In genomic region chr14:101934751-101935150, GRCh38 we compare ENCODE assay signal across 36 cellular contexts.
"Had no signal": no experiment of that assay in that cellular context is flagged by ENCODE, and none has a peak within 500 bp of the region (broad histone marks: within the 10 kb centered on the region; RNA-seq: fewer than 3 reads in every experiment).

No MANE protein-coding gene starts in this region.

- H3K27ac Mint-ChIP-seq: activated B cell treated with CpG ODN at 0.5 μM for 24 hours; activated CD4-positive, alpha-beta memory T cell treated with anti-CD3 and anti-CD28 coated beads for 36 hours; activated naive CD8-positive, alpha-beta T cell treated with anti-CD3 and anti-CD28 coated beads for 36 hours; activated T-helper 17 cell treated with anti-CD3 and anti-CD28 coated beads, Interleukin-2, amount 50 U/mL, for 72 hours; brain had no signal

- H3K9ac ChIP-seq: KMS-11 had no signal

- H3K4me3 Mint-ChIP-seq: activated B cell treated with CpG ODN at 0.5 μM for 24 hours; activated CD4-positive, alpha-beta memory T cell treated with anti-CD3 and anti-CD28 coated beads for 36 hours; activated naive CD8-positive, alpha-beta T cell treated with anti-CD3 and anti-CD28 coated beads for 36 hours; brain had no signal

- H3K4me1 Mint-ChIP-seq: activated B cell treated with CpG ODN at 0.5 μM for 24 hours; activated T-helper 17 cell treated with anti-CD3 and anti-CD28 coated beads, Interleukin-2, amount 50 U/mL, for 72 hours; brain had no signal

- DNase-seq: activated B cell treated with CpG ODN at 0.5 μM for 24 hours; activated CD4-positive, alpha-beta memory T cell treated with anti-CD3 and anti-CD28 coated beads for 36 hours; activated CD4-positive, alpha-beta T cell treated with anti-CD3 and anti-CD28 coated beads for 4 hours; activated CD4-positive, alpha-beta T cell treated with anti-CD3 and anti-CD28 coated beads, Interleukin-2, amount 50 U/mL, for 1 hour; activated CD4-positive, CD25-positive, alpha-beta regulatory T cell treated with anti-CD3 and anti-CD28 coated beads, Interleukin-2, amount 50 U/mL, for 72 hours; activated CD8-positive, alpha-beta memory T cell treated with anti-CD3 and anti-CD28 coated beads, Interleukin-2, amount 50 U/mL, for 4 hours; activated effector memory CD4-positive, alpha-beta T cell treated with anti-CD3 and anti-CD28 coated beads, Interleukin-2, amount 50 U/mL, for 16 hours; activated naive CD4-positive, alpha-beta T cell; activated naive CD4-positive, alpha-beta T cell treated with anti-CD3 and anti-CD28 coated beads, Interleukin-2, amount 50 U/mL, for 16 hours; activated naive CD8-positive, alpha-beta T cell treated with anti-CD3 and anti-CD28 coated beads for 36 hours; activated T-cell treated with anti-CD3 and anti-CD28 coated beads for 4 hours; activated T-cell treated with anti-CD3 and anti-CD28 coated beads, Interleukin-2, amount 50 U/mL, for 48 hours; caudate nucleus; MM.1S; MV-4-11; NCI-H1092; NCI-H1436 treated with DMSO at 0.1 percent for 48 hours; NCI-H187; NCI-H2029 treated with DMSO at 0.1 percent for 48 hours; NCI-H2107; NCI-H2171; NCI-H2227 treated with DMSO at 0.1 percent for 48 hours; NCI-H446 treated with DMSO at 0.1 percent for 48 hours; NCI-H524 treated with DMSO at 0.1 percent for 48 hours; RPMI8226; SW 1271; T-helper 1 cell; T-helper 2 cell; T-helper 9 cell had no signal

- ATAC-seq: activated T-helper 17 cell treated with anti-CD3 and anti-CD28 coated beads, Interleukin-2, amount 50 U/mL, for 72 hours; Panc1 had no signal

- H3K27ac ChIP-seq: adrenal gland, KMS-11, VCaP had no signal

- H3K9me3 ChIP-seq: adrenal gland had no signal

- H3K36me3 ChIP-seq: adrenal gland had no signal

- H3K27me3 Mint-ChIP-seq: activated naive CD8-positive, alpha-beta T cell treated with anti-CD3 and anti-CD28 coated beads for 36 hours had no signal

- H3K4me3 ChIP-seq: adrenal gland had no signal

- H3K9me3 Mint-ChIP-seq: activated B cell treated with CpG ODN at 0.5 μM for 24 hours; activated CD4-positive, alpha-beta memory T cell treated with anti-CD3 and anti-CD28 coated beads for 36 hours; activated naive CD8-positive, alpha-beta T cell treated with anti-CD3 and anti-CD28 coated beads for 36 hours; activated T-helper 17 cell treated with anti-CD3 and anti-CD28 coated beads, Interleukin-2, amount 50 U/mL, for 72 hours; brain had no signal

- FAIRE-seq: bronchial epithelial cell had no signal

- H3K36me3 Mint-ChIP-seq: activated CD4-positive, alpha-beta memory T cell treated with anti-CD3 and anti-CD28 coated beads for 36 hours; activated naive CD8-positive, alpha-beta T cell treated with anti-CD3 and anti-CD28 coated beads for 36 hours; brain had no signal
